Comparison of ENCODE assay signal across 8 cellular contexts in genomic region chr11:126391970-126392637, GRCh38. TPM values are rescaled to one million over a fixed set of nuclear protein-coding genes. Genes with fewer than 3 reads are reported as not detected.
DNase-seq lines count a peak whose midpoint lies in the region; ATAC-seq and TF ChIP-seq lines count a peak whose summit lies in the region.

No MANE protein-coding gene starts in this region.

- H3K27ac ChIP-seq in DOHH2 (ENCODE audit: low read depth, low read length) (no peak overlapping the region), GM23338 (ENCODE audit: low read depth) (no peak overlapping the region), prostate gland (no peak overlapping the region)

- WGBS in prostate gland: 36% methylated on average over 8 of the region's 8 CpGs

- H3K4me1 Mint-ChIP-seq in GM23338: peaks cover 23% of the 10 kb centered on the region

- no peak overlapping the region for H3K27ac Mint-ChIP-seq in GM23338

- intact Hi-C loops in prostate gland (cut with DNase I): no loop called here

- H3K9me3 Mint-ChIP-seq in GM23338: no peaks in the 10 kb centered on the region

- peaks cover 7% of the 10 kb centered on the region for H3K27me3 Mint-ChIP-seq in GM23338 (ENCODE audit: insufficient read depth, low read depth, poor library complexity)

- H3K4me3 ChIP-seq in DOHH2 (ENCODE audit: low read length) (no peak overlapping the region), GM23338 (no peak overlapping the region), prostate gland (no peak overlapping the region)

- no peaks in the 10 kb centered on the region for H4K20me1 ChIP-seq in DOHH2 (ENCODE audit: control insufficient read depth, insufficient read depth, low read depth, low read length)
- 0 out of 2 replicates have a peak, but pooled peaks cover 5% of the 10 kb centered on the region for H4K20me1 ChIP-seq in GM23338 (replicated peaks; ENCODE audit: insufficient read depth)

- H3K4me1 ChIP-seq in DOHH2 (ENCODE audit: control insufficient read depth, low read length) (peaks cover 8% of the 10 kb centered on the region), GM23338 (ENCODE audit: insufficient read depth) (peaks cover 6% of the 10 kb centered on the region; the same call in 1 of the 2 replicates), prostate gland (replicated peaks) (no peaks in the 10 kb centered on the region)

- no peaks in the 10 kb centered on the region for H3K9me3 ChIP-seq in DOHH2 (ENCODE audit: control insufficient read depth, insufficient read depth, low read length)
- no peaks in the 10 kb centered on the region for H3K9me3 ChIP-seq in prostate gland

- no peaks in the 10 kb centered on the region for H3K9me2 ChIP-seq in DOHH2 (replicated peaks; ENCODE audit: control insufficient read depth, low read length)
- H3K9me2 ChIP-seq in GM23338 (ENCODE audit: insufficient read depth): no peaks in the 10 kb centered on the region

- peak; percentile 75 for DNase-seq in GM23338 (ENCODE audit: low spot score)
- DNase-seq in NOMO-1 treated with dmso at 0.1 percent for 144 hours (lab: John Stamatoyannopoulos, UW; ENCODE audit: unreplicated experiment): peak; percentile 30
- peak; percentile 86 for DNase-seq in foreskin melanocyte
- DNase-seq in superior temporal gyrus (ENCODE audit: extremely low spot score): peak; percentile 76
- DNase-seq in kidney tubule cell (ENCODE audit: low spot score): no peak
- no peak for DNase-seq in prostate gland (ENCODE audit: low spot score)
- no peak for DNase-seq in NCI-H82 treated with DMSO at 0.1 percent for 48 hours (lab: John Stamatoyannopoulos, UW; ENCODE audit: unreplicated experiment)

- no peaks in the 10 kb centered on the region for H3K36me3 Mint-ChIP-seq in GM23338 (ENCODE audit: low read depth)

- H2AFZ ChIP-seq in GM23338: no peak overlapping the region

- no peak overlapping the region for H3K4me2 ChIP-seq in DOHH2 (ENCODE audit: low read length)
- H3K4me2 ChIP-seq in GM23338: no peak overlapping the region

- TF ChIP-seq CTCF in DOHH2 (IDR thresholded peaks at IDR 0.05; ENCODE audit: low read depth, low read length, poor library complexity, severe bottlenecking) (peak; percentile 13), GM23338 (conservative IDR thresholded peaks at IDR 0.05; ENCODE audit: low read depth in 2 of 2) (peak; percentile 50 to 75), prostate gland (IDR thresholded peaks at IDR 0.05) (no peak)

- H3K27me3 ChIP-seq in DOHH2 (ENCODE audit: control insufficient read depth, low read length) (no peaks in the 10 kb centered on the region), GM23338 (ENCODE audit: insufficient read depth) (no peaks in the 10 kb centered on the region), prostate gland (replicated peaks; ENCODE audit: insufficient read depth) (no peaks in the 10 kb centered on the region)

- peak; percentile 92 for ATAC-seq in GM23338

- H3K36me3 ChIP-seq in DOHH2 (ENCODE audit: control insufficient read depth, low read length) (no peaks in the 10 kb centered on the region), GM23338 (ENCODE audit: insufficient read depth) (no peaks in the 10 kb centered on the region), prostate gland (no peaks in the 10 kb centered on the region)

- H3F3A ChIP-seq in DOHH2 (ENCODE audit: control insufficient read depth, insufficient read depth) (no peaks in the 10 kb centered on the region), GM23338 (replicated peaks; ENCODE audit: low read depth) (no peaks in the 10 kb centered on the region)

- H3K4me3 Mint-ChIP-seq in GM23338: no peak overlapping the region

- no peak for TF ChIP-seq POLR2A in prostate gland (IDR thresholded peaks at IDR 0.05)

- no peaks in the 10 kb centered on the region for H3K79me2 ChIP-seq in DOHH2 (ENCODE audit: control insufficient read depth, low read length)
- peaks cover 27% of the 10 kb centered on the region for H3K79me2 ChIP-seq in GM23338 (replicated peaks; ENCODE audit: insufficient read depth)

TF ChIP-seq in GM23338, 12 proteins besides CTCF, POLR2A, EP300 and RAD21:
- TF ChIP-seq CREB1 (CRISPR knock-in tag; IDR thresholded peaks at IDR 0.05; ENCODE audit: low read depth) (no peak), ZNF462 (CRISPR knock-in tag; IDR thresholded peaks at IDR 0.05) (no peak)

RNA-seq across cellular contexts. Expression of gene ST3GAL4, which starts 36.6 kb away (rescaled TPM):
- total RNA-seq in GM23338 (2014; rRNA removed; shearing (Covaris generic)): 16.6 and 28.0 TPM in 2 replicates
- polyA plus RNA-seq in GM23338 (2016; fragmentation: Nextera tagmentation; extraction: Ambion mirVana): 10.1 and 10.8 TPM in 2 replicates
- total RNA-seq in prostate gland: 100 to 1,000 TPM in 1 of 2 donors, 10 to 100 TPM in 1; 29.2 to 192 TPM

Comparison
In these comparisons a context has a peak if more than half of its experiments do, and no peak if none do; other contexts are left out.
1. CTCF ChIP-seq: peak in DOHH2 (single experiment) and GM23338 (2 of 2); none in prostate gland (0 of 4).
2. DNase-seq: peak in GM23338 (single experiment), NOMO-1 treated with dmso at 0.1 percent for 144 hours (single experiment), foreskin melanocyte (single experiment) and superior temporal gyrus (single experiment); none in kidney tubule cell (single experiment), prostate gland (single experiment) and NCI-H82 treated with DMSO at 0.1 percent for 48 hours (single experiment).